Comparison of ENCODE assay signal across 1 cellular context in the genomic region with DNA sequence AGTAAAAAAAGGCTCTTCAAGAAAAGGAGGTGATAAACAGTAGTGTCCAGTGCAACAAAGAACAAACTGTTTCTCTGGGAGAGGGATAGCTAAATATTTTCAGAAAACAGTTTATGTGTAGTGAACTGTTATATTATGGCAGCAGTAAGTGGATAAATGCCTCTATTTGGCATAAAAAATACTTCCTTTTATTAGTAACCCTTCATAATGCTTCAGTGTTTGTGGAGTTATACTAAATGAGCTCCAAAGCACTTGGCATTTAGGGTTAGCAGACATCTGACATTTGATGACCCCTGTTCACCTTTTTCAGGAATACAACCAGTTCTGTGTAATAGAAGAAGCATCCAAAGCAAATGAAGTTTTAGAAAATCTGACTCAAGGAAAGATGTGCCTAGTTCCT.
TF ChIP-seq lines count a peak whose summit lies in the region.

No MANE protein-coding gene starts in this region.

TF ChIP-seq in K562, 482 proteins besides CTCF, POLR2A, EP300 and RAD21:
- TF ChIP-seq CBX1 (IDR thresholded peaks at IDR 0.05; ENCODE audit: low read depth) (no peak), PML (IDR thresholded peaks at IDR 0.05; ENCODE audit: low read length) (no peak), KLF6 (CRISPR knock-in tag; IDR thresholded peaks at IDR 0.05; ENCODE audit: borderline replicate concordance) (no peak), MGA (IDR thresholded peaks at IDR 0.05) (no peak), SPI1 (IDR thresholded peaks at IDR 0.05; ENCODE audit: borderline replicate concordance, low read depth, low read length) (no peak), ZC3H11A (IDR thresholded peaks at IDR 0.05; ENCODE audit: low read depth, low read length) (no peak), POLR2H (tag; IDR thresholded peaks at IDR 0.05; ENCODE audit: low read depth) (no peak), PREB (CRISPR knock-in tag; IDR thresholded peaks at IDR 0.05) (no peak), PHF21A (IDR thresholded peaks at IDR 0.05; ENCODE audit: borderline replicate concordance, low read depth) (no peak), NCOA2 (IDR thresholded peaks at IDR 0.05; ENCODE audit: partially characterized antibody in 2 of 2) (no peak), NFRKB (IDR thresholded peaks at IDR 0.05; ENCODE audit: low read depth) (no peak)
- TF ChIP-seq, protein P1, sequence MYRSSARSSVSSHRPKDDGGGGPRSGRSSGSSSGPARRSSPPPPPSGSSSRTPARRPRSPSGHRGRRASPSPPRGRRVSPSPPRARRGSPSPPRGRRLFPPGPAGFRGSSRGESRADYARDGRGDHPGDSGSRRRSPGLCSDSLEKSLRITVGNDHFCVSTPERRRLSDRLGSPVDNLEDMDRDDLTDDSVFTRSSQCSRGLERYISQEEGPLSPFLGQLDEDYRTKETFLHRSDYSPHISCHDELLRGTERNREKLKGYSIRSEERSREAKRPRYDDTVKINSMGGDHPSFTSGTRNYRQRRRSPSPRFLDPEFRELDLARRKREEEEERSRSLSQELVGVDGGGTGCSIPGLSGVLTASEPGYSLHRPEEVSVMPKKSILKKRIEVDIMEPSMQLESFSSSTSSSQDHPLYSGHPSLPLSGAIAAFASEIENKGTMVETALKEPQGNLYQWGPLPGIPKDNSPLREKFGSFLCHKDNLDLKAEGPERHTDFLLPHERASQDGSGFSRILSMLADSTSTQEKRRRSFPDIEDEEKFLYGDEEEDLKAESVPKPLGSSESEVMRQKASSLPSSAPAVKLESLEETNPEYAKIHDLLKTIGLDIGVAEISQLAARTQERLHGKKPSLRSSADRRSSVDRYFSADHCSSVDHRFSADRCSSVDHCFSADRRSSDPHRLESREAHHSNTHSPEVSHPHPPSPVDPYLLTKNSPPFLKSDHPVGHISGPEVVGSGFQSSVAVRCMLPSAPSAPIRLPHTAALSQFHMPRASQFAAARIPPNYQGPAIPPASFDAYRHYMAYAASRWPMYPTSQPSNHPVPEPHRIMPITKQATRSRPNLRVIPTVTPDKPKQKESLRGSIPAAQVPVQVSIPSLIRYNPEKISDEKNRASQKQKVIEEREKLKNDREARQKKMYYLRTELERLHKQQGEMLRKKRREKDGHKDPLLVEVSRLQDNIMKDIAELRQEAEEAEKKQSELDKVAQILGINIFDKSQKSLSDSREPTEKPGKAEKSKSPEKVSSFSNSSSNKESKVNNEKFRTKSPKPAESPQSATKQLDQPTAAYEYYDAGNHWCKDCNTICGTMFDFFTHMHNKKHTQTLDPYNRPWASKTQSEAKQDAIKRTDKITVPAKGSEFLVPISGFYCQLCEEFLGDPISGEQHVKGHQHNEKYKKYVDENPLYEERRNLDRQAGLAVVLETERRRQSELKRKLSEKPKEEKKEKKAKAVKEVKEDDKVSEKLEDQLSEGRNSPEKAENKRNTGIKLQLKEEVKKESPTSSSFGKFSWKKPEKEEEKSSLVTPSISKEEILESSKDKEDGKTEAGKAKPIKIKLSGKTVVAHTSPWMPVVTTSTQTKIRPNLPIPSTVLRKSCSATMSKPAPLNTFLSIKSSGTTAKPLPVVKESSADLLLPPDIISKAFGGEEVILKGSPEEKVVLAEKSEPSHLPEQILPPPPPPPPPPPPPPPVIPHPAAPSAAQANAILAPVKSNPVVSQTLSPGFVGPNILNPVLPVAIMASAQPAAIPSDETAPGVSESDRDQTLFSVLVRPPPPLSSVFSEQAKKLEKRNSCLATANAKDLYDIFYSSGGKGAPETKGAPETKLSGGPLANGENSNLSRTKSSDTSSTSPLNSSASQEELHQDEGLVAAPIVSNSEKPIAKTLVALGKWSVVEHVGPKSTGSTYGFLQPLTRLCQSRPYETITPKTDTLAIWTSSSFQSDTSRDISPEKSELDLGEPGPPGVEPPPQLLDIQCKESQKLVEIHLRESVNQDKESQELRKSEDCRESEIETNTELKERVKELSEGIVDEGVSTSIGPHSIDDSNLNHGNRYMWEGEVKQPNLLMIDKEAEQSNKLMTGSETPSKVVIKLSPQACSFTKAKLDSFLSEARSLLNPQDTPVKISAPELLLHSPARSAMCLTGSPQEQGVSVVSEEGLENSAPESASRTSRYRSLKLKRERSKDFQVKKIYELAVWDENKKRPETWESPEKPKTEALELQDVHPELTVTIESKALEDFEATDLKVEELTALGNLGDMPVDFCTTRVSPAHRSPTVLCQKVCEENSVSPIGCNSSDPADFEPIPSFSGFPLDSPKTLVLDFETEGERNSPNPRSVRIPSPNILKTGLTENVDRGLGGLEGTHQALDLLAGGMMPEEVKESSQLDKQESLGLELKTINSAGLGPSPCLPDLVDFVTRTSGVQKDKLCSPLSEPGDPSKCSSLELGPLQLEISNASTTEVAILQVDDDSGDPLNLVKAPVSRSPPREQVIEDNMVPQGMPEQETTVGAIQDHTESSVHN (IDR thresholded peaks at IDR 0.05; ENCODE audit: borderline replicate concordance in 1 of 2, low read depth in 1 of 2), result no peak
